In genomic region chr10:32980558-32981468, GRCh38 we compare ENCODE assay signal across 2 cellular contexts.
TF ChIP-seq lines count a peak whose summit lies in the region.

No MANE protein-coding gene starts in this region.

TF ChIP-seq in IMR-90, 13 proteins besides CTCF, POLR2A, EP300 and RAD21:
- TF ChIP-seq MXI1 (IDR thresholded peaks at IDR 0.05; ENCODE audit: borderline replicate concordance, low read depth, low read length), result peak; percentile 60; the same call in 1 of the 2 replicates
- TF ChIP-seq SMC3 (IDR thresholded peaks at IDR 0.05; ENCODE audit: low read depth, low read length), result 0 out of 2 replicates have a peak, but pooled peaks have one; percentile 13
- peak; percentile 68 for TF ChIP-seq CEBPB (IDR thresholded peaks at IDR 0.05; ENCODE audit: low read depth, low read length)
- TF ChIP-seq FOS (IDR thresholded peaks at IDR 0.05; ENCODE audit: low read depth, low read length), result peak; percentile 98
- no peak for TF ChIP-seq ELK1 (IDR thresholded peaks at IDR 0.05; ENCODE audit: borderline replicate concordance, low read depth, low read length)
- TF ChIP-seq RFX5 (IDR thresholded peaks at IDR 0.05; ENCODE audit: low read depth, low read length), result no peak
- TF ChIP-seq RCOR1 (IDR thresholded peaks at IDR 0.05; ENCODE audit: insufficient replicate concordance, low read length), result peak; percentile 60
- peak; percentile 60 for TF ChIP-seq NFE2L2 (IDR thresholded peaks at IDR 0.05; ENCODE audit: low read depth, low read length)
- peak; percentile 93 for TF ChIP-seq BHLHE40 (IDR thresholded peaks at IDR 0.05; ENCODE audit: low read depth, low read length)
- no peak; the same call in 1 of the 2 replicates for TF ChIP-seq CHD1 (IDR thresholded peaks at IDR 0.05; ENCODE audit: low read depth, low read length)
- no peak for TF ChIP-seq MAFK (IDR thresholded peaks at IDR 0.05; ENCODE audit: low read depth, low read length)
- peak; percentile 89 for TF ChIP-seq MAZ (IDR thresholded peaks at IDR 0.05; ENCODE audit: borderline replicate concordance, low read depth, low read length)
- TF ChIP-seq USF2 (IDR thresholded peaks at IDR 0.05; ENCODE audit: low read depth, low read length), result peak; percentile 95

TF ChIP-seq in PFSK-1, 5 proteins besides CTCF, POLR2A, EP300 and RAD21:
- TF ChIP-seq SIN3A (IDR thresholded peaks at IDR 0.05; ENCODE audit: borderline replicate concordance, insufficient read depth, low read length) (no peak), REST (IDR thresholded peaks at IDR 0.05; ENCODE audit: insufficient read depth in 1 of 2, low read depth in 2 of 2, low read length in 2 of 2) (no peak), FOXP2 (optimal IDR thresholded peaks at IDR 0.05; ENCODE audit: borderline replicate concordance, extremely low read depth, extremely low read length, insufficient read depth) (peak; percentile 75), TAF1 (IDR thresholded peaks at IDR 0.05; ENCODE audit: borderline replicate concordance, insufficient read depth, low read length) (0 out of 2 replicates have a peak, but pooled peaks have one; percentile 37), POLR2AphosphoS5 (IDR thresholded peaks at IDR 0.05; ENCODE audit: low read depth, low read length) (peak; percentile 59)
